ENCODE assay signal across 34 cellular contexts in genomic region chr6:127695108-127695507, GRCh38.
"Had no signal": no experiment of that assay in that cellular context is flagged by ENCODE, and none has a peak within 500 bp of the region (broad histone marks: within the 10 kb centered on the region; RNA-seq: fewer than 3 reads in every experiment).

No MANE protein-coding gene starts in this region.

- H3K9me3 ChIP-seq: adrenal gland, body of pancreas, breast epithelium had no signal

- H3K27me3 ChIP-seq: adrenal gland, body of pancreas, brain microvascular endothelial cell, breast epithelium had no signal

- H3K4me1 ChIP-seq: adrenal gland, body of pancreas, breast epithelium had no signal

- H3K4me3 ChIP-seq: adrenal gland, body of pancreas, breast epithelium had no signal

- DNase-seq: activated B cell treated with CpG ODN at 0.5 μM for 24 hours; activated CD4-positive, alpha-beta memory T cell treated with anti-CD3 and anti-CD28 coated beads for 36 hours; activated CD4-positive, alpha-beta T cell treated with anti-CD3 and anti-CD28 coated beads for 4 hours; activated CD4-positive, alpha-beta T cell treated with anti-CD3 and anti-CD28 coated beads, Interleukin-2, amount 10 ng/mL, durations not matched to agents 24 days and 14 days; activated CD4-positive, alpha-beta T cell treated with anti-CD3 and anti-CD28 coated beads, Interleukin-2, amount 50 U/mL, for 1 hour; activated CD4-positive, alpha-beta T cell treated with anti-CD3 and anti-CD28 coated beads, Interleukin-2, amount 50 U/mL, for 4 hours; activated CD4-positive, CD25-positive, alpha-beta regulatory T cell treated with anti-CD3 and anti-CD28 coated beads, Interleukin-2, amount 50 U/mL, for 72 hours; activated CD8-positive, alpha-beta memory T cell treated with anti-CD3 and anti-CD28 coated beads, Interleukin-2, amount 50 U/mL, for 4 hours; activated CD8-positive, alpha-beta T cell treated with anti-CD3 and anti-CD28 coated beads for 36 hours; activated effector memory CD4-positive, alpha-beta T cell treated with anti-CD3 and anti-CD28 coated beads, Interleukin-2, amount 50 U/mL, for 16 hours; activated gamma-delta T cell treated with Interleukin-2 at 50 U/mL for 16 hours; activated naive CD4-positive, alpha-beta T cell; activated naive CD4-positive, alpha-beta T cell treated with anti-CD3 and anti-CD28 coated beads for 36 hours; activated naive CD4-positive, alpha-beta T cell treated with anti-CD3 and anti-CD28 coated beads, Interleukin-2, amount 50 U/mL, for 16 hours; activated naive CD8-positive, alpha-beta T cell treated with anti-CD3 and anti-CD28 coated beads for 36 hours; activated T-cell treated with anti-CD3 and anti-CD28 coated beads for 4 hours; activated T-cell treated with anti-CD3 and anti-CD28 coated beads, Interleukin-2, amount 50 U/mL, for 1 hour; activated T-cell treated with anti-CD3 and anti-CD28 coated beads, Interleukin-2, amount 50 U/mL, for 4 hours; activated T-cell treated with anti-CD3 and anti-CD28 coated beads, Interleukin-2, amount 50 U/mL, for 72 hours; adrenal gland; amniotic stem cell; body of pancreas; brain microvascular endothelial cell; central memory CD4-positive, alpha-beta T cell; SW 1271; T-helper 1 cell; T-helper 2 cell; T-helper 9 cell had no signal

- FAIRE-seq: astrocyte, TTC549 had no signal

- H3K36me3 ChIP-seq: adrenal gland, brain microvascular endothelial cell, breast epithelium had no signal

- H3K27ac ChIP-seq: adrenal gland, body of pancreas, brain microvascular endothelial cell, breast epithelium, VCaP had no signal

- ATAC-seq: activated CD8-positive, alpha-beta T cell treated with anti-CD3 and anti-CD28 coated beads for 36 hours; activated naive CD4-positive, alpha-beta T cell treated with anti-CD3 and anti-CD28 coated beads, Interleukin-2, amount 50 U/mL, for 72 hours; activated T-cell treated with anti-CD3 and anti-CD28 coated beads, Interleukin-2, amount 50 U/mL, for 4 hours; activated T-cell treated with anti-CD3 and anti-CD28 coated beads, Interleukin-2, amount 50 U/mL, for 72 hours; activated T-helper 17 cell treated with anti-CD3 and anti-CD28 coated beads, Interleukin-2, amount 50 U/mL, for 72 hours; body of pancreas had no signal
